In genomic region chr15:64166104-64166890, GRCh38 we compare ENCODE assay signal across 25 cellular contexts. TPM values are rescaled to one million over a fixed set of nuclear protein-coding genes. Genes with fewer than 3 reads are reported as not detected.
DNase-seq lines count a peak whose midpoint lies in the region; ATAC-seq, FAIRE-seq and TF ChIP-seq lines count a peak whose summit lies in the region.
"Had no signal": no experiment of that assay in that cellular context is flagged by ENCODE, and none has a peak within 500 bp of the region (broad histone marks: within the 10 kb centered on the region; RNA-seq: fewer than 3 reads in every experiment).

No MANE protein-coding gene starts in this region.

- no peak for TF ChIP-seq CTCF in IMR-90 (conservative IDR thresholded peaks at IDR 0.05; ENCODE audit: low read depth, low read length)
- no peak for TF ChIP-seq CTCF in K562 (IDR thresholded peaks at IDR 0.05 in 2 of 3, conservative IDR thresholded peaks at IDR 0.05 in 1 of 3; ENCODE audit: insufficient read depth in 2 of 3, low read depth in 1 of 3, low read length in 3 of 3)
- TF ChIP-seq CTCF in type B pancreatic cell (conservative IDR thresholded peaks at IDR 0.05) = no peak
- no peak for TF ChIP-seq CTCF in mammary epithelial cell (conservative IDR thresholded peaks at IDR 0.05 in 1 of 2, IDR thresholded peaks at IDR 0.05 in 1 of 2; ENCODE audit: extremely low read depth in 1 of 2, insufficient read depth in 1 of 2, low read depth in 1 of 2, low read length in 2 of 2)

- dilution Hi-C loops in IMR-90 (cut with HindIII; ENCODE audit: low sequenced_read_pairs, unreplicated experiment) = no loop called here
- dilution Hi-C loops in mammary epithelial cell (cut with HindIII; ENCODE audit: low sequenced_read_pairs) = no loop called here

- no peak overlapping the region for H2BK5ac ChIP-seq in IMR-90 (ENCODE audit: low read depth, low read length, poor library complexity, severe bottlenecking)

- H3K36me3 ChIP-seq in IMR-90 (ENCODE audit: control insufficient read depth, insufficient read depth, low read length) (peaks cover 11% of the 10 kb centered on the region), K562 (ENCODE audit: control insufficient read depth, insufficient read depth, low read length) (peaks cover 18% of the 10 kb centered on the region; the same call in 2 of the 3 replicates), mammary epithelial cell (ENCODE audit: insufficient read depth, low read length) (peaks cover 7% of the 10 kb centered on the region)

- ATAC-seq in IMR-90 (ENCODE audit: low read depth) (no peak), K562 (no peak)
- ATAC-seq: activated CD8-positive, alpha-beta T cell treated with anti-CD3 and anti-CD28 coated beads for 36 hours; left lobe of liver; Right ventricle myocardium inferior; sciatic nerve; stimulated activated memory B cell treated with anti-CD40 and anti-IgM and Interleukin-4, amounts not matched to agents 10 μg/mL and 1 μg/mL and 100 μg/mL, for 72 hours; upper lobe of right lung had no signal

- H3K79me1 ChIP-seq in IMR-90 (ENCODE audit: low read depth in 1 of 2, low read length in 2 of 2) = peaks cover 0 to 9% of the 10 kb centered on the region in 2 experiments; a peak in 3 of 4 replicates

- no peaks in the 10 kb centered on the region for H3K9me3 Mint-ChIP-seq in activated naive CD4-positive, alpha-beta T cell treated with anti-CD3 and anti-CD28 coated beads, Interleukin-2, amount 10 ng/mL, durations not matched to agents 7 days and 5 days
- no peaks in the 10 kb centered on the region for H3K9me3 Mint-ChIP-seq in type B pancreatic cell
- H3K9me3 Mint-ChIP-seq: activated CD8-positive, alpha-beta T cell treated with anti-CD3 and anti-CD28 coated beads for 36 hours; stimulated activated memory B cell treated with anti-CD40 and anti-IgM and Interleukin-4, amounts not matched to agents 10 μg/mL and 1 μg/mL and 100 μg/mL, for 72 hours had no signal

- no peak for DNase-seq in activated naive CD4-positive, alpha-beta T cell treated with anti-CD3 and anti-CD28 coated beads, Interleukin-2, amount 10 ng/mL, durations not matched to agents 7 days and 5 days
- no peak for DNase-seq in activated naive CD4-positive, alpha-beta T cell treated with Interleukin-2 at 50 U/mL for 16 hours
- DNase-seq in IMR-90 (peak; percentile 35), K562 (ENCODE audit: extremely low read depth in 1 of 4, low spot score in 3 of 4) (no peak), type B pancreatic cell (ENCODE audit: extremely low spot score, unreplicated experiment) (no peak), NCI-H128 (lab: John Stamatoyannopoulos, UW; ENCODE audit: unreplicated experiment) (no peak), mammary epithelial cell (no peak)
- DNase-seq: activated CD8-positive, alpha-beta T cell treated with anti-CD3 and anti-CD28 coated beads for 36 hours; activated gamma-delta T cell; cerebellar nuclear complex; dorsolateral prefrontal cortex; mesendoderm; NCI-H1436 treated with DMSO at 0.1 percent for 48 hours; NCI-H2107; NCI-H446 treated with DMSO at 0.1 percent for 48 hours; NK-92 treated with Interleukin-12 subunit alpha and Interleukin-12 subunit beta, amount 100 ng/mL, for 24 hours; PC-9; stimulated activated CD4-positive, alpha-beta T cell treated with anti-CD3 and anti-CD28 coated beads, Interleukin-4, amount 100 ng/mL, for 24 hours; upper lobe of right lung had no signal

- no peak overlapping the region for H3K4ac ChIP-seq in IMR-90 (ENCODE audit: low read depth, low read length)

- H3K9me3 ChIP-seq in IMR-90 (ENCODE audit: control insufficient read depth, insufficient read depth, low read length) (no peaks in the 10 kb centered on the region), K562 (replicated peaks; ENCODE audit: control insufficient read depth, insufficient read depth, low read depth, low read length) (no peaks in the 10 kb centered on the region), mammary epithelial cell (replicated peaks; ENCODE audit: insufficient read depth, low read length) (no peaks in the 10 kb centered on the region)
- H3K9me3 ChIP-seq: upper lobe of right lung had no signal

- TF ChIP-seq POLR2A in IMR-90 (IDR thresholded peaks at IDR 0.05; ENCODE audit: low read depth, low read length) (no peak), K562 (conservative IDR thresholded peaks at IDR 0.05) (0 out of 2 replicates have a peak, but pooled peaks have one; percentile 29)

- no peaks in the 10 kb centered on the region for H3K27me3 ChIP-seq in IMR-90 (ENCODE audit: control insufficient read depth, insufficient read depth, low read length)
- H3K27me3 ChIP-seq in K562 (ENCODE audit: control insufficient read depth in 2 of 2, insufficient read depth in 2 of 2, low read length in 2 of 2) = no peaks in the 10 kb centered on the region
- no peaks in the 10 kb centered on the region for H3K27me3 ChIP-seq in mammary epithelial cell (ENCODE audit: insufficient read depth, low read length)
- H3K27me3 ChIP-seq: dorsolateral prefrontal cortex, upper lobe of right lung had no signal

- no CpG with 5 or more reads among the region's 5 CpGs for WGBS in IMR-90 (ENCODE audit: extremely low coverage in 2 of 2, insufficient read length in 1 of 2), 2 experiments
- 75% methylated on average over 5 of the region's 5 CpGs for WGBS in K562 (ENCODE audit: insufficient coverage, low coverage, missing lambda C conversion rate)
- 90% methylated on average over 5 of the region's 5 CpGs for WGBS in mammary epithelial cell (ENCODE audit: low coverage, missing lambda C conversion rate)

- intact Hi-C loops in IMR-90 (cut with micrococcal nuclease) = no loop called here
- intact Hi-C loops in K562 (cut with micrococcal nuclease) = loop anchor here (5.0 kb wide), 1 partner anchor 516 kb away; no protein-coding TSS in a partner anchor
- intact Hi-C loops in mammary epithelial cell (cut with micrococcal nuclease) = no loop called here

- H3K27ac Mint-ChIP-seq in activated naive CD4-positive, alpha-beta T cell treated with anti-CD3 and anti-CD28 coated beads, Interleukin-2, amount 10 ng/mL, durations not matched to agents 7 days and 5 days = peak overlapping the region; percentile 6
- H3K27ac Mint-ChIP-seq in type B pancreatic cell = peak overlapping the region; percentile 15
- H3K27ac Mint-ChIP-seq: activated CD8-positive, alpha-beta T cell treated with anti-CD3 and anti-CD28 coated beads for 36 hours; progenitor cell of endocrine pancreas; stimulated activated memory B cell treated with anti-CD40 and anti-IgM and Interleukin-4, amounts not matched to agents 10 μg/mL and 1 μg/mL and 100 μg/mL, for 72 hours had no signal

- CTCF ChIA-PET in activated naive CD4-positive, alpha-beta T cell treated with anti-CD3 and anti-CD28 coated beads, Interleukin-2, amount 10 ng/mL, durations not matched to agents 7 days and 5 days (lab: Charles Lee) = no interaction called here
- CTCF ChIA-PET in IMR-90 (lab: Yijun Ruan, JAX) (interaction anchor here (0.6 to 1.2 kb wide), 2 partner anchors 16 to 61 kb away, joined by 3 read pairs; no protein-coding TSS in a partner anchor), K562 (lab: Yijun Ruan, JAX; ENCODE audit: low intra/inter-chr PET ratio) (interaction anchor here (0.6 kb wide), 1 partner anchor 342 kb away, joined by 3 read pairs; no protein-coding TSS in a partner anchor), mammary epithelial cell (lab: Charles Lee; ENCODE audit: low non-redundant PET) (no interaction called here)

- no peak overlapping the region for H2AK5ac ChIP-seq in IMR-90 (ENCODE audit: low read depth, low read length)

- H3K4me3 Mint-ChIP-seq in activated naive CD4-positive, alpha-beta T cell treated with anti-CD3 and anti-CD28 coated beads, Interleukin-2, amount 10 ng/mL, durations not matched to agents 7 days and 5 days = no peak overlapping the region
- no peak overlapping the region for H3K4me3 Mint-ChIP-seq in type B pancreatic cell
- H3K4me3 Mint-ChIP-seq: activated CD8-positive, alpha-beta T cell treated with anti-CD3 and anti-CD28 coated beads for 36 hours; stimulated activated memory B cell treated with anti-CD40 and anti-IgM and Interleukin-4, amounts not matched to agents 10 μg/mL and 1 μg/mL and 100 μg/mL, for 72 hours had no signal

- no peak overlapping the region for H2BK15ac ChIP-seq in IMR-90 (ENCODE audit: low read depth, low read length)

- H2AK9ac ChIP-seq in IMR-90 (replicated peaks; ENCODE audit: low read depth, low read length, poor library complexity) = no peak overlapping the region

- H4K5ac ChIP-seq in IMR-90 (ENCODE audit: low read depth, low read length) = no peak overlapping the region

- H3K79me2 ChIP-seq in K562 (ENCODE audit: control insufficient read depth, insufficient read depth, low read length) (peaks cover 16% of the 10 kb centered on the region), mammary epithelial cell (ENCODE audit: insufficient read depth, low read length) (peaks cover 15% of the 10 kb centered on the region)

- H3K4me1 ChIP-seq in IMR-90 (ENCODE audit: control insufficient read depth, insufficient read depth, low read length) = peaks cover 5% of the 10 kb centered on the region
- peaks cover 10 to 23% of the 10 kb centered on the region in 2 experiments; a peak in 3 of 5 replicates for H3K4me1 ChIP-seq in K562 (replicated peaks in 1 of 2; ENCODE audit: control insufficient read depth in 2 of 2, insufficient read depth in 2 of 2, low read length in 2 of 2)
- peaks cover 15% of the 10 kb centered on the region for H3K4me1 ChIP-seq in mammary epithelial cell (ENCODE audit: insufficient read depth, low read length)

- in situ Hi-C loops in IMR-90 (cut with MboI; ENCODE audit: low sequenced_read_pairs) = no loop called here
- in situ Hi-C loops in K562 (cut with MboI) = no loop called here
- in situ Hi-C loops in mammary epithelial cell (cut with MboI; ENCODE audit: low sequenced_read_pairs in 2 of 2) = no loop called here

- no peak overlapping the region for H3K23ac ChIP-seq in IMR-90 (ENCODE audit: low read depth, low read length)

- peaks cover 32% of the 10 kb centered on the region for H3K4me1 Mint-ChIP-seq in activated naive CD4-positive, alpha-beta T cell treated with anti-CD3 and anti-CD28 coated beads, Interleukin-2, amount 10 ng/mL, durations not matched to agents 7 days and 5 days
- H3K4me1 Mint-ChIP-seq in type B pancreatic cell (ENCODE audit: unreplicated experiment) = peaks cover 9% of the 10 kb centered on the region

- no peak overlapping the region for H3K56ac ChIP-seq in IMR-90 (ENCODE audit: extremely low read depth, insufficient read depth, low read length)

- H2BK120ac ChIP-seq in IMR-90 (ENCODE audit: low read depth, low read length) = no peak overlapping the region

- no peaks in the 10 kb centered on the region for H3K27me3 Mint-ChIP-seq in activated naive CD4-positive, alpha-beta T cell treated with anti-CD3 and anti-CD28 coated beads, Interleukin-2, amount 10 ng/mL, durations not matched to agents 7 days and 5 days
- H3K27me3 Mint-ChIP-seq in type B pancreatic cell = no peaks in the 10 kb centered on the region
- H3K27me3 Mint-ChIP-seq: activated CD8-positive, alpha-beta T cell treated with anti-CD3 and anti-CD28 coated beads for 36 hours; progenitor cell of endocrine pancreas; stimulated activated memory B cell treated with anti-CD40 and anti-IgM and Interleukin-4, amounts not matched to agents 10 μg/mL and 1 μg/mL and 100 μg/mL, for 72 hours had no signal

- no peak for TF ChIP-seq EP300 in K562 (IDR thresholded peaks at IDR 0.05; ENCODE audit: low read length)

- no peak overlapping the region for H3K14ac ChIP-seq in IMR-90 (replicated peaks; ENCODE audit: low read depth, low read length)

- H3K4me2 ChIP-seq in IMR-90 (ENCODE audit: low read depth, low read length) (no peak overlapping the region), K562 (ENCODE audit: insufficient read depth, low read length) (no peak overlapping the region), mammary epithelial cell (ENCODE audit: insufficient read depth, low read depth, low read length) (no peak overlapping the region)
- H3K4me2 ChIP-seq: PC-9 had no signal

- TF ChIP-seq RAD21 in IMR-90 (IDR thresholded peaks at IDR 0.05; ENCODE audit: low read length) (no peak), K562 (CRISPR knock-in tag; conservative IDR thresholded peaks at IDR 0.05 in 1 of 2, IDR thresholded peaks at IDR 0.05 in 1 of 2) (no peak)

- POLR2A ChIA-PET in IMR-90 (lab: Charles Lee; ENCODE audit: unreplicated experiment) (no interaction called here), K562 (lab: Yijun Ruan, JAX) (interaction anchor here (0.6 kb wide), 1 partner anchor 1274 kb away, joined by 4 read pairs; no protein-coding TSS in a partner anchor)

- H3K18ac ChIP-seq in IMR-90 (ENCODE audit: low read depth, low read length) = no peak overlapping the region

- no peak overlapping the region for H4K91ac ChIP-seq in IMR-90 (ENCODE audit: insufficient read depth, low read depth, low read length)

- no peak overlapping the region for H3K9ac ChIP-seq in IMR-90 (ENCODE audit: low read depth, low read length)
- no peak overlapping the region for H3K9ac ChIP-seq in K562 (ENCODE audit: insufficient read depth in 1 of 2, low read depth in 2 of 2, low read length in 2 of 2)
- no peak overlapping the region for H3K9ac ChIP-seq in mammary epithelial cell (ENCODE audit: insufficient read depth, low read length)

- no TSS peak for BruUV-seq in IMR-90 (replicated peaks; lab: Mats Ljungman, UMichigan)
- BruUV-seq in K562 (replicated peaks; lab: Mats Ljungman, UMichigan) = no TSS peak
- no TSS peak for BruUV-seq in mammary epithelial cell (replicated peaks; lab: Mats Ljungman, UMichigan)

- H3K36me3 Mint-ChIP-seq in activated naive CD4-positive, alpha-beta T cell treated with anti-CD3 and anti-CD28 coated beads, Interleukin-2, amount 10 ng/mL, durations not matched to agents 7 days and 5 days = peaks cover 26% of the 10 kb centered on the region
- peaks cover 7% of the 10 kb centered on the region for H3K36me3 Mint-ChIP-seq in type B pancreatic cell

- H3K4me3 ChIP-seq in IMR-90 (ENCODE audit: insufficient read depth, low read depth, low read length) (no peak overlapping the region), K562 (no peak overlapping the region), mammary epithelial cell (replicated peaks in 1 of 3; ENCODE audit: insufficient read depth in 1 of 3, low read depth in 2 of 3, low read length in 3 of 3) (no peak overlapping the region)
- H3K4me3 ChIP-seq: dorsolateral prefrontal cortex, PC-9, upper lobe of right lung had no signal

- H2BK20ac ChIP-seq in IMR-90 (ENCODE audit: low read depth, low read length) = no peak overlapping the region

- no peak overlapping the region for H4K8ac ChIP-seq in IMR-90 (ENCODE audit: low read depth in 2 of 2, low read length in 2 of 2)

- FAIRE-seq in K562 (lab: Jason Lieb, UNC) = no peak
- FAIRE-seq: D721Med had no signal

- no peak overlapping the region for H3K27ac ChIP-seq in IMR-90 (ENCODE audit: insufficient read depth, low read length)
- no peak overlapping the region for H3K27ac ChIP-seq in K562 (ENCODE audit: extremely low read depth, low read depth, low read length)
- H3K27ac ChIP-seq in mammary epithelial cell (ENCODE audit: insufficient read depth, low read depth, low read length) = no peak overlapping the region
- H3K27ac ChIP-seq: dorsolateral prefrontal cortex, PC-9, upper lobe of right lung had no signal

- H3K9me1 ChIP-seq in IMR-90 (ENCODE audit: insufficient read depth, low read length) = peaks cover 11% of the 10 kb centered on the region
- H3K9me1 ChIP-seq in K562 (ENCODE audit: control insufficient read depth, insufficient read depth, low read length) = no peaks in the 10 kb centered on the region

- H2AFZ ChIP-seq in IMR-90 (replicated peaks; ENCODE audit: low read length, poor library complexity) (no peak overlapping the region), K562 (ENCODE audit: low read depth, low read length) (no peak overlapping the region), mammary epithelial cell (ENCODE audit: low read depth, low read length) (no peak overlapping the region)
- H2AFZ ChIP-seq: PC-9 had no signal

- H4K20me1 ChIP-seq in IMR-90 (ENCODE audit: insufficient read depth, low read length) = peaks cover 5% of the 10 kb centered on the region; the same call in 1 of the 2 replicates
- no peaks in the 10 kb centered on the region for H4K20me1 ChIP-seq in K562 (replicated peaks; ENCODE audit: control insufficient read depth, insufficient read depth, low read length)
- H4K20me1 ChIP-seq in mammary epithelial cell (ENCODE audit: insufficient read depth, low read length) = no peaks in the 10 kb centered on the region

RNA-seq across cellular contexts. Expression of gene PPIB, which starts 3.5 kb away (rescaled TPM):
- total RNA-seq in IMR-90 (2012; rRNA removed) (1,601 and 1,682 TPM in 2 replicates), K562 (2014; rRNA removed) (381 and 402 TPM in 2 replicates), K562 (2014; rRNA removed; fragmentation: Illumina TruSeq; extraction: Trizol) (258 and 306 TPM in 2 replicates), K562 (2015; rRNA removed; fragmentation: Illumina TruSeq; extraction: Trizol) (403 and 418 TPM in 2 replicates), K562 (2021) (374 and 413 TPM in 2 replicates), type B pancreatic cell (ENCODE audit: low replicate concordance) (551 and 606 TPM in 2 replicates), mammary epithelial cell (100 to 1,000 TPM; 360 to 523 TPM)
- polyA plus RNA-seq in IMR-90 (2012; rRNA removed) (1,358 and 1,517 TPM in 2 replicates), K562 (2011; rRNA removed) (410 and 460 TPM in 2 replicates), K562 (2014; fragmentation: Illumina TruSeq; extraction: Trizol) (535 and 580 TPM in 2 replicates), K562 (2014; fragmentation: Nextera tagmentation; extraction: Ambion mirVana) (100 to 1,000 TPM; 652 to 746 TPM), K562 (2014; rRNA removed) (419 and 439 TPM in 2 replicates), mammary epithelial cell (724 TPM)
- polyA plus RNA-seq in IMR-90 (2012; cell fraction: cytosol; rRNA removed) = 966 and 972 TPM in 2 replicates
- 233 and 548 TPM in 2 replicates for polyA plus RNA-seq in IMR-90 (2012; cell fraction: nucleus; rRNA removed; ENCODE audit: low replicate concordance)
- total RNA-seq in K562 (2011; cell fraction: chromatin; rRNA removed; ENCODE audit: low replicate concordance) = 284 and 466 TPM in 2 replicates
- total RNA-seq in K562 (2011; cell fraction: nucleolus; rRNA removed) = 746 and 824 TPM in 2 replicates
- 510 and 682 TPM in 2 replicates for total RNA-seq in K562 (2011; cell fraction: nucleoplasm; rRNA removed)
- 455 and 489 TPM in 2 replicates for polyA plus RNA-seq in K562 (2011; cell fraction: cytosol; rRNA removed)
- polyA plus RNA-seq in K562 (2011; cell fraction: nucleus; rRNA removed) = 136 and 186 TPM in 2 replicates
- 450 and 660 TPM in 2 replicates for polyA plus RNA-seq in K562 (2012)
- 325 and 372 TPM in 2 replicates for polyA minus RNA-seq in K562 (2011; rRNA and poly(A)+ RNA removed)
- polyA minus RNA-seq in K562 (2011; cell fraction: cytosol; rRNA and poly(A)+ RNA removed) = 155 and 164 TPM in 2 replicates
- 27.5 and 54.3 TPM in 2 replicates for polyA minus RNA-seq in K562 (2011; cell fraction: nucleus; rRNA and poly(A)+ RNA removed)
- polyA minus RNA-seq in mammary epithelial cell = 421 TPM

RNA-seq across cellular contexts. Expression of gene SNX22, which starts 14.8 kb away (rescaled TPM):
- total RNA-seq in IMR-90 (2012; rRNA removed) (under 0.01 and 0.18 TPM in 2 replicates), K562 (2014; rRNA removed) (2.1 and 2.3 TPM in 2 replicates), K562 (2014; rRNA removed; fragmentation: Illumina TruSeq; extraction: Trizol) (0.99 and 1.2 TPM in 2 replicates), K562 (2015; rRNA removed; fragmentation: Illumina TruSeq; extraction: Trizol) (1.1 and 1.2 TPM in 2 replicates), K562 (2021) (1.8 and 3.0 TPM in 2 replicates), type B pancreatic cell (ENCODE audit: low replicate concordance) (1.3 and 2.7 TPM in 2 replicates), mammary epithelial cell (under 1 TPM; 0.17 to 0.31 TPM)
- polyA plus RNA-seq in IMR-90 (2012; rRNA removed) (0.04 and 0.12 TPM in 2 replicates), K562 (2011; rRNA removed) (0.89 and 0.91 TPM in 2 replicates), K562 (2014; fragmentation: Illumina TruSeq; extraction: Trizol) (0.98 and 1.3 TPM in 2 replicates), K562 (2014; fragmentation: Nextera tagmentation; extraction: Ambion mirVana) (1 to 10 TPM; 2.0 TPM), K562 (2014; rRNA removed) (1.7 and 2.0 TPM in 2 replicates), mammary epithelial cell (0.05 TPM)
- polyA plus RNA-seq in IMR-90 (2012; cell fraction: cytosol; rRNA removed) = 0.03 and 0.08 TPM in 2 replicates
- 0.39 and 0.50 TPM in 2 replicates for polyA plus RNA-seq in IMR-90 (2012; cell fraction: nucleus; rRNA removed; ENCODE audit: low replicate concordance)
- 2.8 and 8.7 TPM in 2 replicates for total RNA-seq in K562 (2011; cell fraction: chromatin; rRNA removed; ENCODE audit: low replicate concordance)
- 8.5 and 10.3 TPM in 2 replicates for total RNA-seq in K562 (2011; cell fraction: nucleolus; rRNA removed)
- 4.7 and 5.8 TPM in 2 replicates for total RNA-seq in K562 (2011; cell fraction: nucleoplasm; rRNA removed)
- polyA plus RNA-seq in K562 (2011; cell fraction: cytosol; rRNA removed) = 0.52 and 2.0 TPM in 2 replicates
- polyA plus RNA-seq in K562 (2011; cell fraction: nucleus; rRNA removed) = 4.2 and 8.3 TPM in 2 replicates
- polyA plus RNA-seq in K562 (2012) = 2.1 and 2.4 TPM in 2 replicates
- polyA minus RNA-seq in K562 (2011; rRNA and poly(A)+ RNA removed) = 0.84 and 1.3 TPM in 2 replicates
- 0.67 and 0.73 TPM in 2 replicates for polyA minus RNA-seq in K562 (2011; cell fraction: cytosol; rRNA and poly(A)+ RNA removed)
- 4.8 and 5.0 TPM in 2 replicates for polyA minus RNA-seq in K562 (2011; cell fraction: nucleus; rRNA and poly(A)+ RNA removed)
- not detected for polyA minus RNA-seq in mammary epithelial cell

Comparison
In these comparisons a context has a peak if more than half of its experiments do, and no peak if none do; other contexts are left out.
1. CTCF ChIA-PET loops: an anchor here in IMR-90 (0.6 to 1.2 kb wide) and K562 (0.6 kb wide); none called in activated naive CD4-positive, alpha-beta T cell treated with anti-CD3 and anti-CD28 coated beads, Interleukin-2, amount 10 ng/mL, durations not matched to agents 7 days and 5 days and mammary epithelial cell.